21 cellular contexts compared by ENCODE assay signal in genomic region chr17:72772331-72772821, GRCh38.
"Had no signal": no experiment of that assay in that cellular context is flagged by ENCODE, and none has a peak within 500 bp of the region (broad histone marks: within the 10 kb centered on the region; RNA-seq: fewer than 3 reads in every experiment).

No MANE protein-coding gene starts in this region.

- H3K4me1 Mint-ChIP-seq: activated CD8-positive, alpha-beta memory T cell treated with anti-CD3 and anti-CD28 coated beads, Interleukin-2, amount 10 ng/mL, durations not matched to agents 7 days and 5 days; activated naive CD8-positive, alpha-beta T cell treated with anti-CD3 and anti-CD28 coated beads, Interleukin-2, amount 10 ng/mL, durations not matched to agents 7 days and 5 days; nephron had no signal

- DNase-seq: activated B cell treated with CpG ODN at 0.5 μM for 24 hours; activated CD4-positive, alpha-beta T cell treated with anti-CD3 and anti-CD28 coated beads, Interleukin-2, amount 50 U/mL, for 1 hour; activated CD8-positive, alpha-beta memory T cell treated with anti-CD3 and anti-CD28 coated beads, Interleukin-2, amount 10 ng/mL, durations not matched to agents 7 days and 5 days; activated CD8-positive, alpha-beta T cell treated with anti-CD3 and anti-CD28 coated beads, Interleukin-2, amount 10 ng/mL, durations not matched to agents 7 days and 5 days; activated naive CD4-positive, alpha-beta T cell treated with Interleukin-2 at 50 U/mL for 16 hours; activated naive CD8-positive, alpha-beta T cell treated with anti-CD3 and anti-CD28 coated beads, Interleukin-2, amount 10 ng/mL, durations not matched to agents 7 days and 5 days; activated T-cell treated with anti-CD3 and anti-CD28 coated beads, Interleukin-2, amount 50 U/mL, for 72 hours; cerebellar nuclear complex; colonic mucosa; effector CD8-positive, alpha-beta T cell; esophagus squamous epithelium; foreskin melanocyte; islet precursor cell; left ventricle myocardium superior; posterior cingulate gyrus; right cardiac atrium; spleen; stimulated activated naive CD4-positive, alpha-beta T cell; tibial artery had no signal

- H3K4me3 Mint-ChIP-seq: activated B cell treated with CpG ODN at 0.5 μM for 24 hours; activated CD8-positive, alpha-beta memory T cell treated with anti-CD3 and anti-CD28 coated beads, Interleukin-2, amount 10 ng/mL, durations not matched to agents 7 days and 5 days; activated CD8-positive, alpha-beta T cell treated with anti-CD3 and anti-CD28 coated beads, Interleukin-2, amount 10 ng/mL, durations not matched to agents 7 days and 5 days; activated naive CD8-positive, alpha-beta T cell treated with anti-CD3 and anti-CD28 coated beads, Interleukin-2, amount 10 ng/mL, durations not matched to agents 7 days and 5 days; activated T-cell treated with anti-CD3 and anti-CD28 coated beads, Interleukin-2, amount 50 U/mL, for 72 hours; brain; nephron had no signal

- H3K27ac Mint-ChIP-seq: activated B cell treated with CpG ODN at 0.5 μM for 24 hours; activated CD8-positive, alpha-beta memory T cell treated with anti-CD3 and anti-CD28 coated beads, Interleukin-2, amount 10 ng/mL, durations not matched to agents 7 days and 5 days; activated CD8-positive, alpha-beta T cell treated with anti-CD3 and anti-CD28 coated beads, Interleukin-2, amount 10 ng/mL, durations not matched to agents 7 days and 5 days; activated naive CD8-positive, alpha-beta T cell treated with anti-CD3 and anti-CD28 coated beads, Interleukin-2, amount 10 ng/mL, durations not matched to agents 7 days and 5 days; activated T-cell treated with anti-CD3 and anti-CD28 coated beads, Interleukin-2, amount 50 U/mL, for 72 hours; nephron had no signal

- H3K27me3 Mint-ChIP-seq: activated B cell treated with CpG ODN at 0.5 μM for 24 hours; activated CD8-positive, alpha-beta memory T cell treated with anti-CD3 and anti-CD28 coated beads, Interleukin-2, amount 10 ng/mL, durations not matched to agents 7 days and 5 days; activated naive CD8-positive, alpha-beta T cell treated with anti-CD3 and anti-CD28 coated beads, Interleukin-2, amount 10 ng/mL, durations not matched to agents 7 days and 5 days had no signal
